25 cellular contexts compared by ENCODE assay signal in genomic region chr3:46613313-46614005, GRCh38. TPM values are rescaled to one million over a fixed set of nuclear protein-coding genes. Genes with fewer than 3 reads are reported as not detected.
"Had no signal": no experiment of that assay in that cellular context is flagged by ENCODE, and none has a peak within 500 bp of the region (broad histone marks: within the 10 kb centered on the region; RNA-seq: fewer than 3 reads in every experiment).

No MANE protein-coding gene starts in this region.

- H3K4me1 Mint-ChIP-seq: activated CD4-positive, alpha-beta T cell treated with anti-CD3 and anti-CD28 coated beads, Interleukin-2, amount 10 ng/mL, durations not matched to agents 7 days and 5 days; activated naive CD4-positive, alpha-beta T cell treated with anti-CD3 and anti-CD28 coated beads, Interleukin-2, amount 50 U/mL, for 24 hours had no signal

- H3K9me3 Mint-ChIP-seq: activated CD4-positive, alpha-beta memory T cell treated with anti-CD3 and anti-CD28 coated beads for 36 hours; activated CD4-positive, alpha-beta T cell treated with anti-CD3 and anti-CD28 coated beads, Interleukin-2, amount 10 ng/mL, durations not matched to agents 7 days and 5 days; activated naive CD4-positive, alpha-beta T cell treated with anti-CD3 and anti-CD28 coated beads, Interleukin-2, amount 50 U/mL, for 24 hours; activated T-cell treated with anti-CD3 and anti-CD28 coated beads, Interleukin-2, amount 50 U/mL, for 72 hours; activated T-helper 2 cell treated with anti-CD3 and anti-CD28 coated beads, Interferon-gamma antibody, Interleukin-2, Interleukin-4, amounts not matched to agents 10 μg/mL and 5 μg/mL and 100 μg/mL, durations not matched to agents 14 hours and 24 hours and 36 hours had no signal

- H3K36me3 Mint-ChIP-seq: activated CD4-positive, alpha-beta memory T cell treated with anti-CD3 and anti-CD28 coated beads for 36 hours; activated naive CD4-positive, alpha-beta T cell treated with anti-CD3 and anti-CD28 coated beads, Interleukin-2, amount 50 U/mL, for 24 hours had no signal

- H3K4me3 Mint-ChIP-seq: activated CD4-positive, alpha-beta memory T cell treated with anti-CD3 and anti-CD28 coated beads for 36 hours; activated CD4-positive, alpha-beta T cell treated with anti-CD3 and anti-CD28 coated beads, Interleukin-2, amount 10 ng/mL, durations not matched to agents 7 days and 5 days; activated naive CD4-positive, alpha-beta T cell treated with anti-CD3 and anti-CD28 coated beads, Interleukin-2, amount 50 U/mL, for 24 hours; activated T-cell treated with anti-CD3 and anti-CD28 coated beads, Interleukin-2, amount 50 U/mL, for 72 hours; T-helper 17 cell had no signal

- H3K4me3 ChIP-seq: K562 had no signal

- H3K27ac Mint-ChIP-seq: activated CD4-positive, alpha-beta memory T cell treated with anti-CD3 and anti-CD28 coated beads for 36 hours; activated CD4-positive, alpha-beta T cell treated with anti-CD3 and anti-CD28 coated beads, Interleukin-2, amount 10 ng/mL, durations not matched to agents 7 days and 5 days; activated naive CD4-positive, alpha-beta T cell treated with anti-CD3 and anti-CD28 coated beads, Interleukin-2, amount 50 U/mL, for 24 hours; activated T-cell treated with anti-CD3 and anti-CD28 coated beads, Interleukin-2, amount 50 U/mL, for 72 hours; activated T-helper 2 cell treated with anti-CD3 and anti-CD28 coated beads, Interferon-gamma antibody, Interleukin-2, Interleukin-4, amounts not matched to agents 10 μg/mL and 5 μg/mL and 100 μg/mL, durations not matched to agents 14 hours and 24 hours and 36 hours; T-helper 17 cell had no signal

- H3K4me1 ChIP-seq: breast epithelium had no signal

- ATAC-seq: activated T-cell treated with anti-CD3 and anti-CD28 coated beads, Interleukin-2, amount 50 U/mL, for 72 hours; K562; T-helper 17 cell had no signal

- H3K27me3 ChIP-seq: breast epithelium had no signal

- DNase-seq: activated CD4-positive, alpha-beta memory T cell treated with anti-CD3 and anti-CD28 coated beads for 36 hours; activated CD4-positive, alpha-beta T cell treated with anti-CD3 and anti-CD28 coated beads, Interleukin-2, amount 10 ng/mL, durations not matched to agents 7 days and 5 days; activated CD4-positive, CD25-positive, alpha-beta regulatory T cell; activated naive CD4-positive, alpha-beta T cell; activated T-cell treated with anti-CD3 and anti-CD28 coated beads, Interleukin-2, amount 50 U/mL, for 72 hours; aorta; caudate nucleus; Karpas-422; MM.1S; NCI-H2029; NCI-H2107; NCI-H345; NCI-H510A; NCI-H526 treated with DMSO at 0.1 percent for 48 hours; NCI-H82; SIG-M5; T-helper 17 cell; T-helper 9 cell had no signal

- H3K36me3 ChIP-seq: breast epithelium had no signal

- H3K9me3 ChIP-seq: breast epithelium had no signal

RNA-seq across cellular contexts. Expression of gene FAM240A, which starts 1.1 kb away (rescaled TPM):
- total RNA-seq: activated CD4-positive, alpha-beta memory T cell treated with anti-CD3 and anti-CD28 coated beads for 36 hours; activated CD4-positive, alpha-beta T cell treated with anti-CD3 and anti-CD28 coated beads, Interleukin-2, amount 10 ng/mL, durations not matched to agents 7 days and 5 days; activated CD8-positive, alpha-beta memory T cell treated with anti-CD3 and anti-CD28 coated beads for 36 hours; activated T-cell treated with anti-CD3 and anti-CD28 coated beads, Interleukin-2, amount 50 U/mL, for 72 hours; activated T-helper 2 cell treated with anti-CD3 and anti-CD28 coated beads, Interferon-gamma antibody, Interleukin-2, Interleukin-4, amounts not matched to agents 10 μg/mL and 5 μg/mL and 100 μg/mL, durations not matched to agents 14 hours and 24 hours and 36 hours; aorta; breast epithelium; K562; OCI-LY7; RPMI7951; T-helper 17 cell had no signal
- polyA plus RNA-seq: aorta, K562 had no signal

RNA-seq across cellular contexts. Expression of gene LRRC2, which starts 47.4 kb away (rescaled TPM):
- total RNA-seq: activated CD4-positive, alpha-beta memory T cell treated with anti-CD3 and anti-CD28 coated beads for 36 hours; activated CD8-positive, alpha-beta memory T cell treated with anti-CD3 and anti-CD28 coated beads for 36 hours; activated T-helper 2 cell treated with anti-CD3 and anti-CD28 coated beads, Interferon-gamma antibody, Interleukin-2, Interleukin-4, amounts not matched to agents 10 μg/mL and 5 μg/mL and 100 μg/mL, durations not matched to agents 14 hours and 24 hours and 36 hours; K562 had no signal
